8 cellular contexts compared by ENCODE assay signal in the genomic region with DNA sequence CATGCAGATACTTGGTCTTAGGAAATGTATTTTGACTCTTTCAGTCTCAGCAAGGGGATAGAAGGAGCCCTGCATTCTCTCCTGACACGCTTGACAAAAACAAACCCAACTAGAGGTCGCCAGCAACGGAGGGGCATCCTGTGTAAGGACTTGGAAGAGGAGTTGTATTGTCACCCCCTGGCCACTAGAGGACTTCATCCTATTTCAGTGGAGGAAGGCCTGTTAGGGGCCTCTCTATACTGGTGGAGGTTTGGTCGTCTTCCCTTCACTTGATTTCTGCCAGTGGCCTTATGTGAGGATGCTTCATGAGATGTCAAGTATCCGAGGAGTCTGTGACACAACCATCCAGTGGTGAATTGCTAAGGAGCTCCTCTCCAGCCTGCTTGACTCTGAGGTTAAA.
DNase-seq lines count a peak whose midpoint lies in the region; ATAC-seq, FAIRE-seq and TF ChIP-seq lines count a peak whose summit lies in the region.

No MANE protein-coding gene starts in this region.

- CTCF ChIA-PET in CD8-positive, alpha-beta T cell (lab: Charles Lee): no interaction called here

- H3K27me3 Mint-ChIP-seq in CD8-positive, alpha-beta T cell (ENCODE audit: low read depth): peaks cover 2% of the 10 kb centered on the region

- no peaks in the 10 kb centered on the region for H3K27me3 ChIP-seq in gastroesophageal sphincter
- no peaks in the 10 kb centered on the region for H3K27me3 ChIP-seq in CD8-positive, alpha-beta T cell (ENCODE audit: insufficient read depth, low read length)

- TF ChIP-seq CTCF in gastroesophageal sphincter (IDR thresholded peaks at IDR 0.05): peak; percentile 18 to 48 (median 44)
- no peak for TF ChIP-seq CTCF in CD8-positive, alpha-beta T cell (IDR thresholded peaks at IDR 0.05)

- intact Hi-C loops in CD8-positive, alpha-beta T cell (cut with DNase I, micrococcal nuclease): no loop called here

- H3K9me3 Mint-ChIP-seq in CD8-positive, alpha-beta T cell: no peaks in the 10 kb centered on the region

- H3K9me3 ChIP-seq in gastroesophageal sphincter: no peaks in the 10 kb centered on the region
- H3K9me3 ChIP-seq in CD8-positive, alpha-beta T cell (ENCODE audit: low read length): no peaks in the 10 kb centered on the region

- peak; percentile 13 for DNase-seq in AG20443 (ENCODE audit: low spot score)
- DNase-seq in GM18507 (ENCODE audit: extremely low spot score, insufficient read length, low read depth): peak; percentile 14
- peak; percentile 47 for DNase-seq in OCI-M1 (lab: John Stamatoyannopoulos, UW)
- DNase-seq in cortex of kidney (lab: John Stamatoyannopoulos, UW): no peak
- no peak for DNase-seq in CD8-positive, alpha-beta T cell
- DNase-seq in NCI-H146 (lab: John Stamatoyannopoulos, UW): no peak

- no peak for TF ChIP-seq POLR2A in gastroesophageal sphincter (IDR thresholded peaks at IDR 0.05)

- H3K27ac Mint-ChIP-seq in CD8-positive, alpha-beta T cell: no peak overlapping the region

- TF ChIP-seq EP300 in gastroesophageal sphincter (IDR thresholded peaks at IDR 0.05): no peak

- H3K4me3 ChIP-seq in gastroesophageal sphincter: no peak overlapping the region
- no peak overlapping the region for H3K4me3 ChIP-seq in CD8-positive, alpha-beta T cell (ENCODE audit: low read depth, low read length)

- peak; percentile 5 for FAIRE-seq in GM18507 (lab: Jason Lieb, UNC)

- H3K36me3 Mint-ChIP-seq in CD8-positive, alpha-beta T cell: no peaks in the 10 kb centered on the region

- 70 to 77% methylated on average over 3 to 4 of the region's 5 CpGs for WGBS in gastroesophageal sphincter (ENCODE audit: low coverage in 1 of 2), 2 donors

- no peaks in the 10 kb centered on the region for H3K36me3 ChIP-seq in gastroesophageal sphincter
- H3K36me3 ChIP-seq in CD8-positive, alpha-beta T cell (ENCODE audit: insufficient read depth, low read length): no peaks in the 10 kb centered on the region

- peaks cover 0 to 4% (median 0%) of the 10 kb centered on the region in 3 donors for H3K4me1 ChIP-seq in gastroesophageal sphincter
- no peaks in the 10 kb centered on the region for H3K4me1 ChIP-seq in CD8-positive, alpha-beta T cell (ENCODE audit: insufficient read depth, low read length)

- ATAC-seq in gastroesophageal sphincter: no peak
- no peak for ATAC-seq in HG03571 (IDR thresholded peaks at IDR 0.05; ENCODE audit: unreplicated experiment)
- ATAC-seq in CD8-positive, alpha-beta T cell: no peak

- POLR2A ChIA-PET in CD8-positive, alpha-beta T cell (lab: Charles Lee): no interaction called here

- no peaks in the 10 kb centered on the region for H3K4me1 Mint-ChIP-seq in CD8-positive, alpha-beta T cell (ENCODE audit: low read depth)

- no peak overlapping the region for H3K27ac ChIP-seq in gastroesophageal sphincter
- no peak overlapping the region for H3K27ac ChIP-seq in CD8-positive, alpha-beta T cell (ENCODE audit: low read depth, low read length)

- no peak overlapping the region for H3K4me3 Mint-ChIP-seq in CD8-positive, alpha-beta T cell

Comparison
In these comparisons a context has a peak if more than half of its experiments do, and no peak if none do; other contexts are left out.
1. DNase-seq: peak in AG20443 (single experiment), GM18507 (single experiment) and OCI-M1 (single experiment); none in cortex of kidney (single experiment), CD8-positive, alpha-beta T cell (0 of 7) and NCI-H146 (single experiment).